In the genomic region with DNA sequence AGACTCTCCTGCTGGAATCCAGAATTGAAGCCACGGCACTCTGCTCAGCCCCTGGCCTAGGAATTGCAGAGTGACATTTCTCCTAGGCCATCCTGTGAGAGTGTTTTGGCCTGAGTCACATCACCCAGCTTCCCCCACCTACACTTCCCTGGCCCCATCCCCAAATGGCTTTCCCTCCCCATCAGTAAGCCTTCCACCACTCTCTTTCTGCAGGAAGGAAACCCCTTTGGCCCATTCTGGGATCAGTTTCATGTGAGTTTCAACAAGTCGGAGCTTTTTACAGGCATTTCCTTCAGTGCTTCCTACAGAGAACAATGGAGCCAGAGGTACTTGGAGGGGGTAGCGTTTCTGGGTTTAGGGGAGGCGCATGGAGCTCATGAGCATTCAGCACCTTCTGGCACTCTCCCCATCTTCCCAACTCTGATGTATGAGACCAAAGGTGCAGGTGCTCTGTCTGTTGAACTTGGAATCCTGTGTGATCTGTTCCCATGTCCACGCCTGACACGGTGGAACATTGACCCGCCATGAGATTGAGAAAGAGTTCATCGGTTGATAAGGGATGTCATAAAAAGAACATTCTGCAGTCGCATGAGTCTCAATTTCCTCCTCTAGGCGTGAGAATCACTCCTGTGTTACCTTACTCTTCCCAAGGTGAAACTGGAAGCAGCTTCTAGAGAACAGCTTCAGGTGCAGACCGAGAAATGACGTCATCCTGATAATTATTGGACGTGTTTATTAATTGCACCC, we compare ENCODE assay signal across 20 cellular contexts.
"Had no signal": no experiment of that assay in that cellular context is flagged by ENCODE, and none has a peak within 500 bp of the region (broad histone marks: within the 10 kb centered on the region; RNA-seq: fewer than 3 reads in every experiment).

No MANE protein-coding gene starts in this region.

- H3K4me3 ChIP-seq: ascending aorta, breast epithelium, left lung, prostate gland, right atrium auricular region, tibial nerve had no signal

- H3K4me1 ChIP-seq: ascending aorta, breast epithelium, left lung, prostate gland, right atrium auricular region, tibial nerve had no signal

- H3K36me3 ChIP-seq: prostate gland had no signal

- ATAC-seq: activated CD8-positive, alpha-beta memory T cell treated with anti-CD3 and anti-CD28 coated beads, Interleukin-2, amount 10 ng/mL, durations not matched to agents 7 days and 5 days; activated T-cell treated with anti-CD3 and anti-CD28 coated beads, Interleukin-2, amount 50 U/mL, for 4 hours; left lung had no signal

- DNase-seq: activated B cell treated with CpG ODN at 0.5 μM for 24 hours; activated CD4-positive, alpha-beta memory T cell treated with anti-CD3 and anti-CD28 coated beads, Interleukin-2, amount 10 ng/mL, durations not matched to agents 7 days and 5 days; activated CD4-positive, alpha-beta T cell treated with anti-CD3 and anti-CD28 coated beads for 4 hours; activated CD8-positive, alpha-beta memory T cell treated with anti-CD3 and anti-CD28 coated beads, Interleukin-2, amount 10 ng/mL, durations not matched to agents 7 days and 5 days; activated naive CD4-positive, alpha-beta T cell treated with anti-CD3 and anti-CD28 coated beads for 36 hours; activated T-cell treated with anti-CD3 and anti-CD28 coated beads, Interleukin-2, amount 50 U/mL, for 4 hours; cortex of kidney; effector memory CD4-positive, alpha-beta T cell; hypothalamus; left lung; naive B cell had no signal

- H3K9me3 ChIP-seq: ascending aorta, breast epithelium, left lung, prostate gland, right atrium auricular region, tibial nerve had no signal

- H3K27me3 ChIP-seq: ascending aorta, breast epithelium, left lung, right atrium auricular region, tibial nerve had no signal

- H3K4me1 Mint-ChIP-seq: activated B cell treated with CpG ODN at 0.5 μM for 24 hours had no signal

- H3K9me3 Mint-ChIP-seq: activated B cell treated with CpG ODN at 0.5 μM for 24 hours; activated CD4-positive, alpha-beta memory T cell treated with anti-CD3 and anti-CD28 coated beads, Interleukin-2, amount 10 ng/mL, durations not matched to agents 7 days and 5 days; activated naive CD4-positive, alpha-beta T cell treated with anti-CD3 and anti-CD28 coated beads for 36 hours; activated T-cell treated with anti-CD3 and anti-CD28 coated beads, Interleukin-2, amount 50 U/mL, for 4 hours; naive B cell; neural crest cell; stimulated activated naive CD8-positive, alpha-beta T cell treated with anti-CD3 and anti-CD28 coated beads, Interleukin-15, Interleukin-2, amounts not matched to agents 100 ng/mL and 50 ng/mL, for 24 hours; T-helper 2 cell treated with Interferon-gamma antibody and Interleukin-4, amounts not matched to agents 5 μg/mL and 100 μg/mL, for 36 hours had no signal

- H3K4me3 Mint-ChIP-seq: activated B cell treated with CpG ODN at 0.5 μM for 24 hours; activated CD4-positive, alpha-beta memory T cell treated with anti-CD3 and anti-CD28 coated beads, Interleukin-2, amount 10 ng/mL, durations not matched to agents 7 days and 5 days; activated CD8-positive, alpha-beta memory T cell treated with anti-CD3 and anti-CD28 coated beads, Interleukin-2, amount 10 ng/mL, durations not matched to agents 7 days and 5 days; activated naive CD4-positive, alpha-beta T cell treated with anti-CD3 and anti-CD28 coated beads for 36 hours; activated T-cell treated with anti-CD3 and anti-CD28 coated beads, Interleukin-2, amount 50 U/mL, for 4 hours; naive B cell; neural crest cell; stimulated activated naive CD8-positive, alpha-beta T cell treated with anti-CD3 and anti-CD28 coated beads, Interleukin-15, Interleukin-2, amounts not matched to agents 100 ng/mL and 50 ng/mL, for 24 hours; T-helper 2 cell treated with Interferon-gamma antibody and Interleukin-4, amounts not matched to agents 5 μg/mL and 100 μg/mL, for 36 hours had no signal

- H3K27ac Mint-ChIP-seq: activated B cell treated with CpG ODN at 0.5 μM for 24 hours; activated CD4-positive, alpha-beta memory T cell treated with anti-CD3 and anti-CD28 coated beads, Interleukin-2, amount 10 ng/mL, durations not matched to agents 7 days and 5 days; activated CD8-positive, alpha-beta memory T cell treated with anti-CD3 and anti-CD28 coated beads, Interleukin-2, amount 10 ng/mL, durations not matched to agents 7 days and 5 days; activated naive CD4-positive, alpha-beta T cell treated with anti-CD3 and anti-CD28 coated beads for 36 hours; stimulated activated naive CD8-positive, alpha-beta T cell treated with anti-CD3 and anti-CD28 coated beads, Interleukin-15, Interleukin-2, amounts not matched to agents 100 ng/mL and 50 ng/mL, for 24 hours; T-helper 2 cell treated with Interferon-gamma antibody and Interleukin-4, amounts not matched to agents 5 μg/mL and 100 μg/mL, for 36 hours had no signal

- H3K27me3 Mint-ChIP-seq: activated B cell treated with CpG ODN at 0.5 μM for 24 hours; activated CD4-positive, alpha-beta memory T cell treated with anti-CD3 and anti-CD28 coated beads, Interleukin-2, amount 10 ng/mL, durations not matched to agents 7 days and 5 days; activated CD8-positive, alpha-beta memory T cell treated with anti-CD3 and anti-CD28 coated beads, Interleukin-2, amount 10 ng/mL, durations not matched to agents 7 days and 5 days; naive B cell; stimulated activated naive CD8-positive, alpha-beta T cell treated with anti-CD3 and anti-CD28 coated beads, Interleukin-15, Interleukin-2, amounts not matched to agents 100 ng/mL and 50 ng/mL, for 24 hours had no signal

- FAIRE-seq: keratinocyte had no signal

- H3K27ac ChIP-seq: ascending aorta, breast epithelium, left lung, prostate gland, right atrium auricular region had no signal
